25 cellular contexts compared by ENCODE assay signal in genomic region chr9:77756449-77756848, GRCh38.
DNase-seq lines count a peak whose midpoint lies in the region; ATAC-seq, FAIRE-seq and TF ChIP-seq lines count a peak whose summit lies in the region.
"Had no signal": no experiment of that assay in that cellular context is flagged by ENCODE, and none has a peak within 500 bp of the region (broad histone marks: within the 10 kb centered on the region; RNA-seq: fewer than 3 reads in every experiment).

No MANE protein-coding gene starts in this region.

- H3K4me2 ChIP-seq in GM23338 (no peak overlapping the region), H1 (ENCODE audit: insufficient read depth in 1 of 2, low read depth in 2 of 2, low read length in 2 of 2) (no peak overlapping the region)
- H3K4me2 ChIP-seq: hepatocyte had no signal

- no peaks in the 10 kb centered on the region for H3K27me3 ChIP-seq in GM23338 (ENCODE audit: insufficient read depth)
- no peaks in the 10 kb centered on the region for H3K27me3 ChIP-seq in H1 (replicated peaks in 1 of 4; ENCODE audit: control insufficient read depth in 3 of 4, extremely low read depth in 1 of 4, insufficient read depth in 3 of 4, low read length in 3 of 4)
- H3K27me3 ChIP-seq in Peyer's patch: no peaks in the 10 kb centered on the region
- H3K27me3 ChIP-seq in ovary: no peaks in the 10 kb centered on the region
- H3K27me3 ChIP-seq: adrenal gland, hepatocyte had no signal

- no peaks in the 10 kb centered on the region for H3K9me2 ChIP-seq in GM23338 (ENCODE audit: insufficient read depth)

- TF ChIP-seq EP300 in H1 (IDR thresholded peaks at IDR 0.05; ENCODE audit: borderline replicate concordance in 1 of 2, low read depth in 2 of 2, low read length in 2 of 2) (no peak), ovary (IDR thresholded peaks at IDR 0.05) (no peak)

- peaks cover 15% of the 10 kb centered on the region for H3K9me3 Mint-ChIP-seq in GM23338
- H3K9me3 Mint-ChIP-seq: dendritic cell treated with granulocyte-macrophage colony-stimulating factor and Interleukin-4, amounts not matched to agents 40 ng/mL and 50 ng/mL, for 4 days had no signal

- H3K23ac ChIP-seq in H1 (ENCODE audit: insufficient read length): no peak overlapping the region

- H3K36me3 Mint-ChIP-seq in GM23338 (ENCODE audit: low read depth): peaks cover 32% of the 10 kb centered on the region

- WGBS in H1 (ENCODE audit: extremely low coverage in 1 of 2, insufficient coverage in 1 of 2, insufficient read length in 1 of 2, insufficient replicate concordance in 2 of 2, low coverage in 1 of 2, low lambda C conversion rate in 2 of 2, missing lambda C conversion rate in 1 of 2), 2 experiments: 35% methylated on average over 1 of the region's 1 CpG; no CpG with 5 or more reads in 1 of the 2 experiments
- WGBS in ovary, 3 donors: 0 to 86% (median 0%) methylated on average over 1 of the region's 1 CpG

- H3K4ac ChIP-seq in H1 (replicated peaks; ENCODE audit: insufficient read length, low read depth, low read length): no peak overlapping the region

- H4K20me1 ChIP-seq in GM23338 (replicated peaks; ENCODE audit: insufficient read depth): no peaks in the 10 kb centered on the region
- no peaks in the 10 kb centered on the region for H4K20me1 ChIP-seq in H1 (replicated peaks in 1 of 2; ENCODE audit: control insufficient read depth in 1 of 2, insufficient read depth in 2 of 2, low read length in 2 of 2)

- no peaks in the 10 kb centered on the region for H3K79me2 ChIP-seq in GM23338 (replicated peaks; ENCODE audit: insufficient read depth)
- H3K79me2 ChIP-seq in H1 (ENCODE audit: control insufficient read depth in 1 of 2, insufficient read depth in 2 of 2, low read length in 2 of 2): no peaks in the 10 kb centered on the region

- TF ChIP-seq CTCF in GM10248 (IDR thresholded peaks at IDR 0.05; ENCODE audit: control extremely low read depth, extremely low read depth, low read depth, missing control alignments): peak; percentile 21
- TF ChIP-seq CTCF in GM23338 (conservative IDR thresholded peaks at IDR 0.05; ENCODE audit: low read depth in 2 of 2): peak; percentile 17 to 42; a peak in 3 of 4 replicates
- TF ChIP-seq CTCF in H1 (IDR thresholded peaks at IDR 0.05; ENCODE audit: control extremely low read depth in 1 of 3, insufficient read depth in 1 of 3, low read depth in 1 of 3, low read length in 3 of 3): no peak
- TF ChIP-seq CTCF in Peyer's patch (IDR thresholded peaks at IDR 0.05): no peak
- TF ChIP-seq CTCF in ovary (IDR thresholded peaks at IDR 0.05): no peak

- no peak overlapping the region for H2BK15ac ChIP-seq in H1 (ENCODE audit: low read length)

- H3F3A ChIP-seq in GM23338 (replicated peaks; ENCODE audit: low read depth): no peaks in the 10 kb centered on the region

- no peak for DNase-seq in GM10248 (ENCODE audit: extremely low spot score)
- DNase-seq in GM23338 (ENCODE audit: low spot score): no peak
- peak; percentile 8 for DNase-seq in NAMALWA (ENCODE audit: low spot score)
- no peak for DNase-seq in H1 (ENCODE audit: low read depth in 1 of 2, low spot score in 2 of 2)
- DNase-seq in Peyer's patch: no peak
- no peak for DNase-seq in ovary
- DNase-seq in NCI-H128 (lab: John Stamatoyannopoulos, UW; ENCODE audit: unreplicated experiment): no peak
- DNase-seq: activated CD4-positive, alpha-beta T cell treated with anti-CD3 and anti-CD28 coated beads, Interleukin-2, amount 10 ng/mL, durations not matched to agents 7 days and 5 days; activated CD8-positive, alpha-beta memory T cell treated with anti-CD3 and anti-CD28 coated beads, Interleukin-2, amount 50 U/mL, for 4 hours; activated gamma-delta T cell treated with Interleukin-2 at 50 U/mL for 16 hours; adrenal gland; GDM1; H7; NCI-H1092 treated with DMSO at 0.1 percent for 48 hours; NCI-H69; retina; stimulated activated CD8-positive, alpha-beta memory T cell treated with anti-CD3 and anti-CD28 coated beads, Interleukin-4, amount 100 ng/mL, for 48 hours had no signal

- ATAC-seq in GM23338: no peak
- no peak for ATAC-seq in HG03159 (IDR thresholded peaks at IDR 0.05; ENCODE audit: unreplicated experiment)

- no peak overlapping the region for H3K4me3 Mint-ChIP-seq in GM23338
- H3K4me3 Mint-ChIP-seq: activated CD4-positive, alpha-beta T cell treated with anti-CD3 and anti-CD28 coated beads, Interleukin-2, amount 10 ng/mL, durations not matched to agents 7 days and 5 days; dendritic cell treated with granulocyte-macrophage colony-stimulating factor and Interleukin-4, amounts not matched to agents 40 ng/mL and 50 ng/mL, for 4 days had no signal

- no peak overlapping the region for H2BK120ac ChIP-seq in H1 (replicated peaks; ENCODE audit: low read depth, low read length)

- H3K23me2 ChIP-seq in H1 (ENCODE audit: low read depth, low read length): no peaks in the 10 kb centered on the region; the same call in 1 of the 2 replicates

- H3K18ac ChIP-seq in H1 (ENCODE audit: extremely low read depth, low read length): no peak overlapping the region

- no peak overlapping the region for H4K5ac ChIP-seq in H1 (ENCODE audit: insufficient read length, low read depth, low read length)

- intact Hi-C loops in ovary (cut with DNase I): loop anchor here in 3 of 4 donors (10.0 kb wide), 3 partner anchors 278 to 322 kb away; partner anchors contain the start of gene GNAQ (in 1 of the 3)

- H3K9me3 ChIP-seq in H1 (ENCODE audit: insufficient read depth in 2 of 2, low read depth in 1 of 2, low read length in 1 of 2) (peaks cover 0 to 5% of the 10 kb centered on the region in 2 experiments; a peak in 1 of 4 replicates), Peyer's patch (no peaks in the 10 kb centered on the region), ovary (no peaks in the 10 kb centered on the region)
- H3K9me3 ChIP-seq: adrenal gland had no signal

- H3K27me3 Mint-ChIP-seq in GM23338 (ENCODE audit: insufficient read depth, low read depth, poor library complexity): no peaks in the 10 kb centered on the region
- H3K27me3 Mint-ChIP-seq: activated CD4-positive, alpha-beta T cell treated with anti-CD3 and anti-CD28 coated beads, Interleukin-2, amount 10 ng/mL, durations not matched to agents 7 days and 5 days; dendritic cell treated with granulocyte-macrophage colony-stimulating factor and Interleukin-4, amounts not matched to agents 40 ng/mL and 50 ng/mL, for 4 days had no signal

- no peak for TF ChIP-seq POLR2A in H1 (IDR thresholded peaks at IDR 0.05; ENCODE audit: control extremely low read depth in 1 of 2, low read depth in 2 of 2, low read length in 2 of 2)
- no peak for TF ChIP-seq POLR2A in Peyer's patch (IDR thresholded peaks at IDR 0.05)
- TF ChIP-seq POLR2A in ovary (IDR thresholded peaks at IDR 0.05): no peak

- H2BK12ac ChIP-seq in H1 (ENCODE audit: low read depth, low read length): no peak overlapping the region

- peak; percentile 27 to 41 for TF ChIP-seq RAD21 in H1 (IDR thresholded peaks at IDR 0.05 in 1 of 2, conservative IDR thresholded peaks at IDR 0.05 in 1 of 2; ENCODE audit: low read depth in 2 of 2, low read length in 2 of 2)

- no peaks in the 10 kb centered on the region for H3K79me1 ChIP-seq in H1 (ENCODE audit: low read depth, low read length)

- H3K27ac Mint-ChIP-seq in GM23338: no peak overlapping the region
- H3K27ac Mint-ChIP-seq: activated CD4-positive, alpha-beta T cell treated with anti-CD3 and anti-CD28 coated beads, Interleukin-2, amount 10 ng/mL, durations not matched to agents 7 days and 5 days; dendritic cell treated with granulocyte-macrophage colony-stimulating factor and Interleukin-4, amounts not matched to agents 40 ng/mL and 50 ng/mL, for 4 days had no signal

- H3K56ac ChIP-seq in H1 (replicated peaks; ENCODE audit: insufficient read length, low read depth, low read length): no peak overlapping the region

- H2BK5ac ChIP-seq in H1 (ENCODE audit: low read depth, low read length): no peak overlapping the region

- no peak overlapping the region for H3K27ac ChIP-seq in GM23338 (ENCODE audit: low read depth)
- no peak overlapping the region for H3K27ac ChIP-seq in H1 (ENCODE audit: low read depth, low read length)
- no peak overlapping the region for H3K27ac ChIP-seq in Peyer's patch
- no peak overlapping the region for H3K27ac ChIP-seq in ovary
- H3K27ac ChIP-seq: adrenal gland, hepatocyte, RWPE1 had no signal

- H3K4me1 Mint-ChIP-seq in GM23338: peaks cover 4% of the 10 kb centered on the region; the same call in 2 of the 3 replicates

- H3K4me3 ChIP-seq in GM23338 (no peak overlapping the region), H1 (ENCODE audit: extremely low read depth in 1 of 4, insufficient read depth in 2 of 4, low read depth in 3 of 4, low read length in 4 of 4) (no peak overlapping the region), Peyer's patch (no peak overlapping the region), ovary (no peak overlapping the region)
- H3K4me3 ChIP-seq: adrenal gland, hepatocyte, lung had no signal

- H3K9ac ChIP-seq in H1 (replicated peaks in 1 of 4; ENCODE audit: extremely low read depth in 1 of 4, low read depth in 3 of 4, low read length in 3 of 4): no peak overlapping the region

- H2AFZ ChIP-seq in GM23338: no peak overlapping the region
- H2AFZ ChIP-seq in H1 (ENCODE audit: low read length): no peak overlapping the region
- H2AFZ ChIP-seq: hepatocyte had no signal

- H3K4me1 ChIP-seq in GM23338 (ENCODE audit: insufficient read depth): no peaks in the 10 kb centered on the region
- no peaks in the 10 kb centered on the region for H3K4me1 ChIP-seq in H1 (replicated peaks in 1 of 4; ENCODE audit: control insufficient read depth in 3 of 4, insufficient read depth in 4 of 4, low read length in 3 of 4)
- no peaks in the 10 kb centered on the region for H3K4me1 ChIP-seq in Peyer's patch
- H3K4me1 ChIP-seq in ovary (ENCODE audit: insufficient read depth): peaks cover 2% of the 10 kb centered on the region

- FAIRE-seq in H1 (lab: Jason Lieb, UNC): no peak
- FAIRE-seq: bronchial epithelial cell, endothelial cell of umbilical vein, TTC549 had no signal

- POLR2A ChIA-PET in GM10248 (lab: Yijun Ruan, JAX) (no interaction called here), H1 (lab: Charles Lee; ENCODE audit: partially characterized antibody) (no interaction called here)

- no peak overlapping the region for H4K8ac ChIP-seq in H1 (ENCODE audit: extremely low read depth, insufficient read depth, low read length)

- H3K36me3 ChIP-seq in GM23338 (ENCODE audit: insufficient read depth): no peaks in the 10 kb centered on the region
- H3K36me3 ChIP-seq in H1 (ENCODE audit: control insufficient read depth in 2 of 4, insufficient read depth in 4 of 4, low read length in 3 of 4): peaks cover 0 to 8% (median 0%) of the 10 kb centered on the region in 4 experiments; a peak in 2 of 8 replicates
- no peaks in the 10 kb centered on the region for H3K36me3 ChIP-seq in Peyer's patch
- H3K36me3 ChIP-seq in ovary: no peaks in the 10 kb centered on the region
- H3K36me3 ChIP-seq: adrenal gland had no signal

- H3K14ac ChIP-seq in H1 (ENCODE audit: insufficient read length): no peak overlapping the region

- no peak overlapping the region for H2AK5ac ChIP-seq in H1 (ENCODE audit: low read depth, low read length)

- no peak overlapping the region for H2BK20ac ChIP-seq in H1 (ENCODE audit: low read length)

- H4K91ac ChIP-seq in H1 (replicated peaks; ENCODE audit: insufficient read length, low read length): no peak overlapping the region

- CTCF ChIA-PET in GM10248 (lab: Yijun Ruan, JAX): interaction anchor here (1.1 to 2.1 kb wide), 2 partner anchors 17 to 247 kb away, joined by 3 to 6 read pairs; no protein-coding TSS in a partner anchor
- CTCF ChIA-PET in H1 (lab: Charles Lee; ENCODE audit: partially characterized antibody): interaction anchor here (0.8 to 1.5 kb wide), 6 partner anchors 8 to 365 kb away, joined by 3 to 6 read pairs (median 4); no protein-coding TSS in a partner anchor

Comparison
In these comparisons a context has a peak if more than half of its experiments do, and no peak if none do; other contexts are left out.
1. CTCF ChIP-seq: peak in GM10248 (single experiment) and GM23338 (2 of 2); none in H1 (0 of 3), Peyer's patch (0 of 6) and ovary (0 of 3).